ENCODE assay signal across 25 cellular contexts in genomic region chr16:7518158-7518557, GRCh38.
A peak's percentile ranks its signal among the peaks of the same experiment; 100 is the strongest.
DNase-seq lines count a peak whose midpoint lies in the region; ATAC-seq, FAIRE-seq and TF ChIP-seq lines count a peak whose summit lies in the region.
"Had no signal": no experiment of that assay in that cellular context is flagged by ENCODE, and none has a peak within 500 bp of the region (broad histone marks: within the 10 kb centered on the region; RNA-seq: fewer than 3 reads in every experiment).

No MANE protein-coding gene starts in this region.

- H3K4ac ChIP-seq in neuronal stem cell (ENCODE audit: low read length), result no peak overlapping the region

- peak overlapping the region; percentile 44 for H2AK5ac ChIP-seq in neuronal stem cell (ENCODE audit: low read depth, low read length)

- no peak overlapping the region for H3K27ac ChIP-seq in RWPE2 (ENCODE audit: poor library complexity, severe bottlenecking)
- no peak overlapping the region for H3K27ac ChIP-seq in kidney (ENCODE audit: low read depth in 2 of 2, low read length in 2 of 2)
- H3K27ac ChIP-seq in neuronal stem cell (replicated peaks; ENCODE audit: low read length), result no peak overlapping the region
- H3K27ac ChIP-seq: BLaER1 had no signal

- peak overlapping the region; percentile 53 for H4K91ac ChIP-seq in neuronal stem cell (ENCODE audit: low read depth, low read length, poor library complexity)

- DNase-seq in Right ventricle myocardium superior (peak; percentile 33), left ventricle myocardium superior (no peak), RWPE2 (ENCODE audit: low spot score) (peak; percentile 47), kidney (peak; percentile 67), neuronal stem cell (ENCODE audit: low spot score) (no peak), epidermal melanocyte (ENCODE audit: insufficient read length, low spot score) (no peak)
- DNase-seq: 8988T; ACHN; BE2C; C1 segment of cervical spinal cord; CD4-positive, alpha-beta memory T cell; CD4-positive, CD25-positive, alpha-beta regulatory T cell; CD8-positive, alpha-beta memory T cell; COR-L47; DMS 273 treated with DMSO at 0.1 percent for 48 hours; DMS153; DMS79 treated with DMSO at 0.1 percent for 48 hours; GF-D8 had no signal

- H3K27me3 ChIP-seq in RWPE2 (ENCODE audit: insufficient read depth, poor library complexity, severe bottlenecking), result no peaks in the 10 kb centered on the region
- no peaks in the 10 kb centered on the region for H3K27me3 ChIP-seq in neuronal stem cell (ENCODE audit: control insufficient read depth in 3 of 3, insufficient read depth in 3 of 3, low read depth in 1 of 3, low read length in 3 of 3)
- H3K27me3 ChIP-seq: BE2C, BLaER1 had no signal

- no peak overlapping the region for H4K8ac ChIP-seq in neuronal stem cell (ENCODE audit: low read depth, low read length)

- ATAC-seq in Right ventricle myocardium superior (ENCODE audit: poor library complexity) (no peak), left ventricle myocardium superior (no peak), RWPE2 (ENCODE audit: low read depth) (no peak), GM21737 (IDR thresholded peaks at IDR 0.05; ENCODE audit: unreplicated experiment) (no peak), HG03039 (IDR thresholded peaks at IDR 0.05; ENCODE audit: unreplicated experiment) (no peak)

- FAIRE-seq in kidney (lab: Jason Lieb, UNC), result no peak
- FAIRE-seq: A204.1, G401.6, GM12891, GM19239 had no signal

- no peak overlapping the region for H3K9ac ChIP-seq in kidney (ENCODE audit: low read length in 2 of 2)
- no peak overlapping the region for H3K9ac ChIP-seq in neuronal stem cell (ENCODE audit: low read depth, low read length, poor library complexity)
- H3K9ac ChIP-seq: BLaER1 had no signal

- no peaks in the 10 kb centered on the region for H3K9me3 ChIP-seq in RWPE2 (ENCODE audit: severe bottlenecking)
- no peaks in the 10 kb centered on the region for H3K9me3 ChIP-seq in kidney (ENCODE audit: control insufficient read depth in 1 of 2, low read length in 2 of 2)
- peaks cover 0 to 3% of the 10 kb centered on the region in 2 donors for H3K9me3 ChIP-seq in neuronal stem cell (replicated peaks in 1 of 2; ENCODE audit: control insufficient read depth in 2 of 2, insufficient read depth in 1 of 2, low read depth in 1 of 2, low read length in 2 of 2)
- H3K9me3 ChIP-seq: BE2C, BLaER1 had no signal

- no peak overlapping the region for H2BK5ac ChIP-seq in neuronal stem cell (ENCODE audit: low read length)

- no peak overlapping the region for H3K14ac ChIP-seq in neuronal stem cell (ENCODE audit: low read length)

- H3K18ac ChIP-seq in neuronal stem cell (ENCODE audit: low read length), result peak overlapping the region; percentile 53

- no peak for TF ChIP-seq CTCF in RWPE2 (IDR thresholded peaks at IDR 0.05; ENCODE audit: poor library complexity, severe bottlenecking)
- TF ChIP-seq CTCF in kidney (IDR thresholded peaks at IDR 0.05; ENCODE audit: borderline replicate concordance, extremely low read depth, insufficient read depth), result no peak

- no CpG with 5 or more reads among the region's 25 CpGs for WGBS in neuronal stem cell (ENCODE audit: extremely low coverage in 2 of 2, insufficient read length in 2 of 2, insufficient replicate concordance in 1 of 2), 2 donors

- no peak overlapping the region for H2BK120ac ChIP-seq in neuronal stem cell (ENCODE audit: low read depth, low read length)

- intact Hi-C loops in Right ventricle myocardium superior (cut with DNase I), result no loop called here
- intact Hi-C loops in left ventricle myocardium superior (cut with micrococcal nuclease), result no loop called here
- intact Hi-C loops in kidney (cut with DNase I), result no loop called here

- no peak overlapping the region for H2BK15ac ChIP-seq in neuronal stem cell (ENCODE audit: low read length)

- no peak overlapping the region for H3K4me2 ChIP-seq in neuronal stem cell (ENCODE audit: insufficient read depth, low read length, poor library complexity, severe bottlenecking)
- H3K4me2 ChIP-seq: BLaER1 had no signal

- no peaks in the 10 kb centered on the region for H3K79me1 ChIP-seq in neuronal stem cell (ENCODE audit: low read depth, low read length)

- H3K4me1 ChIP-seq in RWPE2 (ENCODE audit: insufficient read depth, poor library complexity, severe bottlenecking) (no peaks in the 10 kb centered on the region), kidney (ENCODE audit: control insufficient read depth in 1 of 2, insufficient read depth in 1 of 2, low read depth in 1 of 2, low read length in 2 of 2) (no peaks in the 10 kb centered on the region), neuronal stem cell (ENCODE audit: control insufficient read depth in 2 of 2, insufficient read depth in 1 of 2, low read depth in 1 of 2, low read length in 2 of 2) (no peaks in the 10 kb centered on the region)
- H3K4me1 ChIP-seq: BE2C, BLaER1 had no signal

- H2AFZ ChIP-seq in neuronal stem cell (ENCODE audit: low read length), result no peak overlapping the region

- H3K36me3 ChIP-seq in RWPE2 (ENCODE audit: low read depth) (no peaks in the 10 kb centered on the region), kidney (ENCODE audit: control insufficient read depth in 1 of 2, insufficient read depth in 2 of 2, low read length in 2 of 2) (no peaks in the 10 kb centered on the region), neuronal stem cell (replicated peaks in 1 of 2; ENCODE audit: control insufficient read depth in 2 of 2, insufficient read depth in 2 of 2, low read length in 2 of 2) (no peaks in the 10 kb centered on the region)
- H3K36me3 ChIP-seq: BE2C, BLaER1 had no signal

- no peak overlapping the region for H2BK12ac ChIP-seq in neuronal stem cell (ENCODE audit: low read length)

- H3K4me3 ChIP-seq in RWPE2 (ENCODE audit: severe bottlenecking) (no peak overlapping the region), kidney (ENCODE audit: low read length in 2 of 2) (no peak overlapping the region), neuronal stem cell (ENCODE audit: low read length in 2 of 2) (no peak overlapping the region)
- H3K4me3 ChIP-seq: BLaER1 had no signal

- H3K23ac ChIP-seq in neuronal stem cell (ENCODE audit: low read depth, low read length, poor library complexity), result no peak overlapping the region

Comparison
In these comparisons a context has a peak if more than half of its experiments do, and no peak if none do; other contexts are left out.
1. DNase-seq: peak in Right ventricle myocardium superior (single experiment), RWPE2 (single experiment) and kidney (single experiment); none in left ventricle myocardium superior (single experiment), neuronal stem cell (single experiment) and epidermal melanocyte (single experiment).